12 cellular contexts compared by ENCODE assay signal in the genomic region with DNA sequence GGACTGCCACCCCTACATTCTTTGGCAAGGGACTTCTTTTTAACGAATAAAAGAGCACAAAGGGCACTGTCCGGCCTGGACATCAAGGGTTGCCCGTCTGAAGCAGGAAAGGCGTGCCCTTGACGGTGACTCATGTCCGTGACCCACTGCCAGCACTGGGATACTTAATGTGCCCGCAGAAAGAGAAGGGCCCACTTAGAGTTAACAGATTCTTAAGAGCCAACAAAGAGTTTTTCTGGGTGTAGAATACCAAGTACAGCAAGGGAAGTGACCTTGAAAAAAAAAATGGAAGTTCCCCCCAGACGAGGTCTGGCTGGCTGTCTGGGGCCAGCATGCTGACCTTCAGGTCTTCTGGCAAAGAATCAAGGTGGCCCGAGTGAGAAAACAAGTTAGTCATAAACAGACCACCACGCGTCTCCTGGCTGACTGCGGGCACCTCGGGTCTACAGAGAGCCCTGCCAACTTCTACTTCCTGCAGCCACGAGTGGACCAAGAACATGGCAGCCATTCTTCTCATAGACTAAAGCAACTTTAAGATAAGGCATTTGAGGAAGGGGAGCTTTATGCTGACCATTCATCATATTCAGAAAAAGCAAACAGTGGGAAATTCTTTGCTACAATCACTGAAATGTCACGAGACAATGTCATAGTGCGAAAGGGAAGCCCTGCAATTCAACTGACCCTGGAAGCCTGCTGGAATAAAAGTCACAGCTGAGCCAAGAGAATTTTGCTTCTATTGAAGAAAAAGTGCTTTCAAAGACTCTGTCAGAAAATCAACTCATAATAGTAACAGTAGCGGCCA. TPM values are rescaled to one million over a fixed set of nuclear protein-coding genes. Genes with fewer than 3 reads are reported as not detected.
DNase-seq lines count a peak whose midpoint lies in the region; ATAC-seq, FAIRE-seq and TF ChIP-seq lines count a peak whose summit lies in the region.
"Had no signal": no experiment of that assay in that cellular context is flagged by ENCODE, and none has a peak within 500 bp of the region (broad histone marks: within the 10 kb centered on the region; RNA-seq: fewer than 3 reads in every experiment).

No MANE protein-coding gene starts in this region.

- no peak overlapping the region for H3K9ac ChIP-seq in astrocyte (ENCODE audit: low read length)
- no peak overlapping the region for H3K9ac ChIP-seq in skeletal muscle tissue (ENCODE audit: low read depth in 1 of 3, low read length in 3 of 3)

- H2AFZ ChIP-seq in astrocyte (ENCODE audit: low read depth, low read length), result no peak overlapping the region

- no peak for ATAC-seq in HG02852 (IDR thresholded peaks at IDR 0.05; ENCODE audit: unreplicated experiment)
- ATAC-seq in effector memory CD8-positive, alpha-beta T cell (replicated peaks), result no peak

- no peaks in the 10 kb centered on the region for H3K27me3 Mint-ChIP-seq in astrocyte (ENCODE audit: low read depth, unreplicated experiment)
- H3K27me3 Mint-ChIP-seq in effector memory CD8-positive, alpha-beta T cell, result no peaks in the 10 kb centered on the region
- H3K27me3 Mint-ChIP-seq: activated naive CD8-positive, alpha-beta T cell treated with anti-CD3 and anti-CD28 coated beads, Interleukin-2, amount 10 ng/mL, durations not matched to agents 7 days and 5 days; progenitor cell of endocrine pancreas had no signal

- H3K27ac Mint-ChIP-seq in astrocyte (ENCODE audit: unreplicated experiment), result no peak overlapping the region
- H3K27ac Mint-ChIP-seq in effector memory CD8-positive, alpha-beta T cell, result no peak overlapping the region
- H3K27ac Mint-ChIP-seq: activated naive CD8-positive, alpha-beta T cell treated with anti-CD3 and anti-CD28 coated beads, Interleukin-2, amount 10 ng/mL, durations not matched to agents 7 days and 5 days; progenitor cell of endocrine pancreas had no signal

- no peaks in the 10 kb centered on the region for H3K9me3 ChIP-seq in astrocyte (ENCODE audit: insufficient read depth, low read depth, low read length)
- H3K9me3 ChIP-seq in skeletal muscle tissue (ENCODE audit: control insufficient read depth in 3 of 3, low read length in 3 of 3), result no peaks in the 10 kb centered on the region

- peaks cover 42% of the 10 kb centered on the region for H3K4me1 ChIP-seq in astrocyte (ENCODE audit: insufficient read depth, low read length)
- peaks cover 16 to 42% (median 33%) of the 10 kb centered on the region in 3 donors for H3K4me1 ChIP-seq in skeletal muscle tissue (ENCODE audit: control insufficient read depth in 3 of 3, insufficient read depth in 3 of 3, low read length in 3 of 3)

- H3K4me3 ChIP-seq in astrocyte (ENCODE audit: insufficient read depth, low read depth, low read length), result no peak overlapping the region
- no peak overlapping the region for H3K4me3 ChIP-seq in skeletal muscle tissue (ENCODE audit: low read length in 3 of 3)

- H3K36me3 Mint-ChIP-seq in astrocyte (ENCODE audit: low read depth, unreplicated experiment), result peaks cover 39% of the 10 kb centered on the region
- peaks cover 7% of the 10 kb centered on the region for H3K36me3 Mint-ChIP-seq in effector memory CD8-positive, alpha-beta T cell (ENCODE audit: insufficient read depth)

- no peak for TF ChIP-seq CTCF in astrocyte (IDR thresholded peaks at IDR 0.05; ENCODE audit: insufficient read depth, low read depth, low read length)

- no peak for FAIRE-seq in astrocyte (lab: Jason Lieb, UNC)

- DNase-seq in EH (ENCODE audit: low read depth) (peak; percentile 30), astrocyte (ENCODE audit: low read depth) (peak; percentile 57), hypothalamus (lab: John Stamatoyannopoulos, UW) (peak in 30 of 51 donors; percentile 18 to 81 (median 48)), KBM-7 (no peak), NCI-H1436 (lab: John Stamatoyannopoulos, UW) (no peak)
- DNase-seq in effector memory CD8-positive, alpha-beta T cell, result no peak
- DNase-seq: activated naive CD8-positive, alpha-beta T cell treated with anti-CD3 and anti-CD28 coated beads, Interleukin-2, amount 10 ng/mL, durations not matched to agents 7 days and 5 days; foreskin melanocyte; GF-D8 had no signal

- peaks cover 40% of the 10 kb centered on the region for H4K20me1 ChIP-seq in astrocyte (ENCODE audit: insufficient read depth, low read length)

- no peaks in the 10 kb centered on the region for H3K27me3 ChIP-seq in astrocyte (ENCODE audit: insufficient read depth, low read length)
- H3K27me3 ChIP-seq in skeletal muscle tissue (ENCODE audit: control insufficient read depth in 3 of 3, insufficient read depth in 3 of 3, low read length in 3 of 3), result no peaks in the 10 kb centered on the region

- H3K79me2 ChIP-seq in astrocyte (ENCODE audit: insufficient read depth, low read length), result peaks cover 33% of the 10 kb centered on the region

- peak overlapping the region; percentile 7 for H3K27ac ChIP-seq in astrocyte (ENCODE audit: low read depth, low read length)
- H3K27ac ChIP-seq in skeletal muscle tissue (ENCODE audit: low read depth, low read length), result peak overlapping the region; percentile 43

- H3K36me3 ChIP-seq in astrocyte (ENCODE audit: insufficient read depth, low read length) (peaks cover 52% of the 10 kb centered on the region), skeletal muscle tissue (ENCODE audit: control insufficient read depth in 3 of 3, insufficient read depth in 3 of 3, low read length in 3 of 3) (peaks cover 33 to 43% (median 36%) of the 10 kb centered on the region in 3 donors)

- H3K9me3 Mint-ChIP-seq in astrocyte (ENCODE audit: unreplicated experiment), result no peaks in the 10 kb centered on the region
- H3K9me3 Mint-ChIP-seq in effector memory CD8-positive, alpha-beta T cell, result no peaks in the 10 kb centered on the region
- H3K9me3 Mint-ChIP-seq: activated naive CD8-positive, alpha-beta T cell treated with anti-CD3 and anti-CD28 coated beads, Interleukin-2, amount 10 ng/mL, durations not matched to agents 7 days and 5 days had no signal

- H3K4me1 Mint-ChIP-seq in astrocyte (ENCODE audit: low read depth, unreplicated experiment), result peaks cover 73% of the 10 kb centered on the region
- peaks cover 10 to 12% of the 10 kb centered on the region in 2 donors for H3K4me1 Mint-ChIP-seq in effector memory CD8-positive, alpha-beta T cell (ENCODE audit: low read depth in 2 of 2)

- peak overlapping the region; percentile 44 for H3K4me2 ChIP-seq in astrocyte (ENCODE audit: low read length)

- H3K4me3 Mint-ChIP-seq in astrocyte (ENCODE audit: unreplicated experiment), result no peak overlapping the region
- no peak overlapping the region for H3K4me3 Mint-ChIP-seq in effector memory CD8-positive, alpha-beta T cell
- H3K4me3 Mint-ChIP-seq: activated naive CD8-positive, alpha-beta T cell treated with anti-CD3 and anti-CD28 coated beads, Interleukin-2, amount 10 ng/mL, durations not matched to agents 7 days and 5 days had no signal

- in situ Hi-C loops in KBM-7 (cut with MboI; ENCODE audit: low pct_unique_long_range_greater_than_20kb, low sequenced_read_pairs), result no loop called here

RNA-seq across cellular contexts. Expression of gene SELPLG, which starts 10.4 kb away (rescaled TPM):
- total RNA-seq in astrocyte (4.9 and 5.8 TPM in 2 replicates), skeletal muscle tissue (3.7 TPM)
- total RNA-seq: progenitor cell of endocrine pancreas had no signal

RNA-seq across cellular contexts. Expression of gene TMEM119, which starts 46.3 kb away (rescaled TPM):
- total RNA-seq in astrocyte (0.91 and 1.8 TPM in 2 replicates), skeletal muscle tissue (37.1 TPM)
- total RNA-seq: progenitor cell of endocrine pancreas had no signal

Comparison
In these comparisons a context has a peak if more than half of its experiments do, and no peak if none do; other contexts are left out.
1. DNase-seq: peak in EH (single experiment), astrocyte (single experiment) and hypothalamus (30 of 51); none in KBM-7 (single experiment), NCI-H1436 (single experiment) and effector memory CD8-positive, alpha-beta T cell (0 of 3).
2. RNA of gene TMEM119, which starts 46.3 kb away (total RNA-seq): 37.1 TPM in skeletal muscle tissue (single experiment); 0.91 to 1.8 TPM in astrocyte; every median in the first group is over 10 times any median in the second.